ENCODE assay signal across 8 cellular contexts in genomic region chr19:3250675-3251074, GRCh38. TPM values are rescaled to one million over a fixed set of nuclear protein-coding genes. Genes with fewer than 3 reads are reported as not detected.
DNase-seq lines count a peak whose midpoint lies in the region; ATAC-seq and TF ChIP-seq lines count a peak whose summit lies in the region.

No MANE protein-coding gene starts in this region.

- H3K36me3 Mint-ChIP-seq in activated CD8-positive, alpha-beta memory T cell treated with anti-CD3 and anti-CD28 coated beads, Interleukin-2, amount 10 ng/mL, durations not matched to agents 7 days and 5 days: no peaks in the 10 kb centered on the region
- H3K36me3 Mint-ChIP-seq in stimulated activated memory B cell treated with anti-CD40 and anti-IgM and Interleukin-4, amounts not matched to agents 10 μg/mL and 1 μg/mL and 100 μg/mL, for 72 hours: no peaks in the 10 kb centered on the region

- CTCF ChIA-PET in activated CD8-positive, alpha-beta memory T cell treated with anti-CD3 and anti-CD28 coated beads, Interleukin-2, amount 10 ng/mL, durations not matched to agents 7 days and 5 days (lab: Charles Lee): interaction anchor here (1.2 to 1.4 kb wide), 2 partner anchors 14 to 25 kb away, joined by 4 read pairs; no protein-coding TSS in a partner anchor

- no peak overlapping the region for H3K27ac ChIP-seq in foreskin keratinocyte

- no peaks in the 10 kb centered on the region for H3K27me3 ChIP-seq in foreskin keratinocyte

- H3K9me3 Mint-ChIP-seq in activated CD8-positive, alpha-beta memory T cell treated with anti-CD3 and anti-CD28 coated beads, Interleukin-2, amount 10 ng/mL, durations not matched to agents 7 days and 5 days (ENCODE audit: low read depth): no peaks in the 10 kb centered on the region
- H3K9me3 Mint-ChIP-seq in stimulated activated memory B cell treated with anti-CD40 and anti-IgM and Interleukin-4, amounts not matched to agents 10 μg/mL and 1 μg/mL and 100 μg/mL, for 72 hours: peaks cover 11% of the 10 kb centered on the region

- H3K4me1 Mint-ChIP-seq in activated CD8-positive, alpha-beta memory T cell treated with anti-CD3 and anti-CD28 coated beads, Interleukin-2, amount 10 ng/mL, durations not matched to agents 7 days and 5 days: no peaks in the 10 kb centered on the region
- H3K4me1 Mint-ChIP-seq in stimulated activated memory B cell treated with anti-CD40 and anti-IgM and Interleukin-4, amounts not matched to agents 10 μg/mL and 1 μg/mL and 100 μg/mL, for 72 hours: no peaks in the 10 kb centered on the region

- TF ChIP-seq CTCF in foreskin keratinocyte (conservative IDR thresholded peaks at IDR 0.05): peak; percentile 59

- no peaks in the 10 kb centered on the region for H3K4me1 ChIP-seq in foreskin keratinocyte

- H3K27me3 Mint-ChIP-seq in activated CD8-positive, alpha-beta memory T cell treated with anti-CD3 and anti-CD28 coated beads, Interleukin-2, amount 10 ng/mL, durations not matched to agents 7 days and 5 days: no peaks in the 10 kb centered on the region
- peaks cover 62% of the 10 kb centered on the region for H3K27me3 Mint-ChIP-seq in stimulated activated memory B cell treated with anti-CD40 and anti-IgM and Interleukin-4, amounts not matched to agents 10 μg/mL and 1 μg/mL and 100 μg/mL, for 72 hours

- H3K27ac Mint-ChIP-seq in activated CD8-positive, alpha-beta memory T cell treated with anti-CD3 and anti-CD28 coated beads, Interleukin-2, amount 10 ng/mL, durations not matched to agents 7 days and 5 days: no peak overlapping the region
- H3K27ac Mint-ChIP-seq in stimulated activated memory B cell treated with anti-CD40 and anti-IgM and Interleukin-4, amounts not matched to agents 10 μg/mL and 1 μg/mL and 100 μg/mL, for 72 hours: no peak overlapping the region

- ATAC-seq in activated CD8-positive, alpha-beta memory T cell treated with anti-CD3 and anti-CD28 coated beads, Interleukin-2, amount 10 ng/mL, durations not matched to agents 7 days and 5 days: peak; percentile 61
- ATAC-seq in foreskin keratinocyte: no peak
- peak; percentile 62 for ATAC-seq in stimulated activated memory B cell treated with anti-CD40 and anti-IgM and Interleukin-4, amounts not matched to agents 10 μg/mL and 1 μg/mL and 100 μg/mL, for 72 hours
- no peak for ATAC-seq in GM21723 (IDR thresholded peaks at IDR 0.05; ENCODE audit: unreplicated experiment)

- peak; percentile 43 for DNase-seq in AG08396 (ENCODE audit: low spot score)
- DNase-seq in HT-29 (ENCODE audit: low spot score): peak; percentile 29
- DNase-seq in activated CD8-positive, alpha-beta memory T cell treated with anti-CD3 and anti-CD28 coated beads, Interleukin-2, amount 10 ng/mL, durations not matched to agents 7 days and 5 days: no peak
- DNase-seq in foreskin keratinocyte: no peak
- DNase-seq in cortex of kidney (lab: John Stamatoyannopoulos, UW): no peak
- no peak for DNase-seq in mesenteric fat pad (ENCODE audit: low spot score)

- H3K4me3 Mint-ChIP-seq in activated CD8-positive, alpha-beta memory T cell treated with anti-CD3 and anti-CD28 coated beads, Interleukin-2, amount 10 ng/mL, durations not matched to agents 7 days and 5 days: no peak overlapping the region
- H3K4me3 Mint-ChIP-seq in stimulated activated memory B cell treated with anti-CD40 and anti-IgM and Interleukin-4, amounts not matched to agents 10 μg/mL and 1 μg/mL and 100 μg/mL, for 72 hours: no peak overlapping the region

RNA-seq across cellular contexts. Expression of gene CELF5, which starts 26.2 kb away (rescaled TPM):
- total RNA-seq in HT-29 (2014; rRNA removed; shearing (Covaris generic)): 0.10 and 0.53 TPM in 2 replicates
- total RNA-seq in activated CD8-positive, alpha-beta memory T cell treated with anti-CD3 and anti-CD28 coated beads, Interleukin-2, amount 10 ng/mL, durations not matched to agents 7 days and 5 days: not detected
- 0.11 and 0.20 TPM in 2 replicates for total RNA-seq in foreskin keratinocyte
- polyA plus RNA-seq in foreskin keratinocyte: 0.07 TPM in 1 of 2 replicates, not detected in the other
- not detected for total RNA-seq in mesenteric fat pad

Comparison
In these comparisons a context has a peak if more than half of its experiments do, and no peak if none do; other contexts are left out.
1. DNase-seq: peak in AG08396 (single experiment) and HT-29 (single experiment); none in activated CD8-positive, alpha-beta memory T cell treated with anti-CD3 and anti-CD28 coated beads, Interleukin-2, amount 10 ng/mL, durations not matched to agents 7 days and 5 days (single experiment), foreskin keratinocyte (0 of 2), cortex of kidney (single experiment) and mesenteric fat pad (single experiment).
2. ATAC-seq: peak in activated CD8-positive, alpha-beta memory T cell treated with anti-CD3 and anti-CD28 coated beads, Interleukin-2, amount 10 ng/mL, durations not matched to agents 7 days and 5 days (single experiment) and stimulated activated memory B cell treated with anti-CD40 and anti-IgM and Interleukin-4, amounts not matched to agents 10 μg/mL and 1 μg/mL and 100 μg/mL, for 72 hours (single experiment); none in foreskin keratinocyte (single experiment) and GM21723 (single experiment).